ENCODE assay signal across 28 cellular contexts in genomic region chr17:5781236-5781927, GRCh38.
"Had no signal": no experiment of that assay in that cellular context is flagged by ENCODE, and none has a peak within 500 bp of the region (broad histone marks: within the 10 kb centered on the region; RNA-seq: fewer than 3 reads in every experiment).

No MANE protein-coding gene starts in this region.

- H3K9me3 ChIP-seq: ascending aorta had no signal

- H3K4me3 ChIP-seq: ascending aorta, coronary artery, dorsolateral prefrontal cortex, esophagus muscularis mucosa, gastroesophageal sphincter, heart left ventricle had no signal

- H3K27ac ChIP-seq: ascending aorta, brain microvascular endothelial cell, coronary artery, dorsolateral prefrontal cortex, esophagus muscularis mucosa, foreskin keratinocyte, gastroesophageal sphincter, heart left ventricle, VCaP had no signal

- DNase-seq: activated CD4-positive, alpha-beta memory T cell treated with anti-CD3 and anti-CD28 coated beads, Interleukin-2, amount 10 ng/mL, durations not matched to agents 7 days and 5 days; activated CD4-positive, alpha-beta T cell treated with anti-CD3 and anti-CD28 coated beads for 1 hour; activated CD4-positive, alpha-beta T cell treated with anti-CD3 and anti-CD28 coated beads for 4 hours; activated CD4-positive, alpha-beta T cell treated with anti-CD3 and anti-CD28 coated beads, Interleukin-2, amount 10 ng/mL, durations not matched to agents 7 days and 5 days; activated CD4-positive, alpha-beta T cell treated with anti-CD3 and anti-CD28 coated beads, Interleukin-2, amount 50 U/mL, for 4 hours; activated CD8-positive, alpha-beta memory T cell treated with anti-CD3 and anti-CD28 coated beads, Interleukin-2, amount 50 U/mL, for 48 hours; activated gamma-delta T cell; activated naive CD4-positive, alpha-beta T cell; activated naive CD4-positive, alpha-beta T cell treated with anti-CD3 and anti-CD28 coated beads, Interleukin-2, amount 10 ng/mL, durations not matched to agents 7 days and 5 days; activated naive CD8-positive, alpha-beta T cell treated with anti-CD3 and anti-CD28 coated beads, Interleukin-2, amount 10 ng/mL, durations not matched to agents 7 days and 5 days; activated T-cell treated with anti-CD3 and anti-CD28 coated beads for 4 hours; activated T-cell treated with anti-CD3 and anti-CD28 coated beads, Interleukin-2, amount 50 U/mL, for 24 hours; activated T-cell treated with anti-CD3 and anti-CD28 coated beads, Interleukin-2, amount 50 U/mL, for 72 hours; dorsolateral prefrontal cortex; effector memory CD4-positive, alpha-beta T cell; erythroblast; foreskin keratinocyte; heart left ventricle; T-cell; T-helper 9 cell had no signal

- H3K27me3 ChIP-seq: ascending aorta, brain microvascular endothelial cell had no signal

- H3K4me1 ChIP-seq: ascending aorta, esophagus muscularis mucosa, gastroesophageal sphincter, heart left ventricle had no signal

- H3K36me3 ChIP-seq: ascending aorta, brain microvascular endothelial cell, esophagus muscularis mucosa, gastroesophageal sphincter, heart left ventricle had no signal

- ATAC-seq: activated naive CD4-positive, alpha-beta T cell treated with anti-CD3 and anti-CD28 coated beads, Interleukin-2, amount 50 U/mL, for 72 hours; activated T-cell treated with anti-CD3 and anti-CD28 coated beads, Interleukin-2, amount 50 U/mL, for 72 hours; gastroesophageal sphincter; heart left ventricle; T-cell; WTC11 had no signal
